8 cellular contexts compared by ENCODE assay signal in the genomic region with DNA sequence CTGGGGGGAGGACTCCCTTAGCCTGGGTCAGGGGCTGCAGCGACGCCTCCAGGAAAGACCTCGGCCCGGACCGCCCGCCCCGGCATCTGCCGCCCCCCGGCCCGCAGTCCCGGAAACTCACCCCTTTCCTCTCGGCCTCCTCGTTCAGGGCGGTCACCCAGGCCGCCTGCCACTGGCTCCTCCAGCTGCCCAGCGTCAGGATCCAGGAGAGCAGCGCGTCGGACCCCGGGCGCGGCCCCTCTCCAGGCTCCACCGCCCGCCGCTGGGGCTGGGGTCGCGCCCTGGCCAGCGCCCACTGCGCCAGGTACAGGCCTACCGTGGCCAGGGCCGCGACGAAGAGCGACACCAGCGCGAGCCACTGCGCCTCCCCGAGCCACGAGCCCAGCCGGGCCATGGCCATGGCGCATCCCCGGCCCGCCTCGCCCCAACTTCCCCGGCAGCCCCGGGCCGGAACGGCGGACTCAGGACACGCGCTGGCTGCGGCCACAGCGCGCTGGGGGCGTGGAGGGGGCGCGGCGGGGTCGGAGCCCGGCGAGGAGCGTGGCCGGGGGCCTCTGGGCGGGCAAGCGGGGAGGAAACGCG. TPM values are rescaled to one million over a fixed set of nuclear protein-coding genes. Genes with fewer than 3 reads are reported as not detected.
DNase-seq lines count a peak whose midpoint lies in the region; ATAC-seq and TF ChIP-seq lines count a peak whose summit lies in the region.

No MANE protein-coding gene starts in this region.

- no peak for TF ChIP-seq POLR2A in esophagus squamous epithelium (IDR thresholded peaks at IDR 0.05)

- DNase-seq in A673 (ENCODE audit: low spot score): no peak
- DNase-seq in Panc1 (ENCODE audit: low read depth, low spot score): no peak
- no peak for DNase-seq in esophagus squamous epithelium (lab: John Stamatoyannopoulos, UW)
- DNase-seq in neuronal stem cell (ENCODE audit: low spot score): no peak
- DNase-seq in HT-29 (ENCODE audit: low spot score): no peak
- no peak for DNase-seq in NCI-H526 treated with DMSO at 0.1 percent for 48 hours (lab: John Stamatoyannopoulos, UW)

- H3K4me2 ChIP-seq in neuronal stem cell (ENCODE audit: insufficient read depth, low read length, poor library complexity, severe bottlenecking): peak overlapping the region; percentile 91

- H3K36me3 ChIP-seq in A673 (ENCODE audit: insufficient read depth, low read length, poor library complexity, severe bottlenecking) (no peaks in the 10 kb centered on the region), Panc1 (ENCODE audit: control insufficient read depth, insufficient read depth, low read length) (no peaks in the 10 kb centered on the region), esophagus squamous epithelium (no peaks in the 10 kb centered on the region), neuronal stem cell (replicated peaks in 1 of 2; ENCODE audit: control insufficient read depth in 2 of 2, insufficient read depth in 2 of 2, low read length in 2 of 2) (no peaks in the 10 kb centered on the region)

- H3K9me3 ChIP-seq in A673 (ENCODE audit: low read depth, low read length, poor library complexity, severe bottlenecking) (no peaks in the 10 kb centered on the region), Panc1 (ENCODE audit: control insufficient read depth, insufficient read depth, low read depth, low read length) (no peaks in the 10 kb centered on the region), esophagus squamous epithelium (no peaks in the 10 kb centered on the region), neuronal stem cell (replicated peaks in 1 of 2; ENCODE audit: control insufficient read depth in 2 of 2, insufficient read depth in 1 of 2, low read depth in 1 of 2, low read length in 2 of 2) (peaks cover 0 to 8% of the 10 kb centered on the region in 2 donors)

- no peaks in the 10 kb centered on the region for H3K27me3 ChIP-seq in A673 (replicated peaks; ENCODE audit: insufficient read depth, low read depth, low read length, poor library complexity)
- H3K27me3 ChIP-seq in Panc1 (ENCODE audit: control insufficient read depth, insufficient read depth, low read length): no peaks in the 10 kb centered on the region
- H3K27me3 ChIP-seq in esophagus squamous epithelium: no peaks in the 10 kb centered on the region
- peaks cover 0 to 21% (median 2%) of the 10 kb centered on the region in 3 experiments for H3K27me3 ChIP-seq in neuronal stem cell (ENCODE audit: control insufficient read depth in 3 of 3, insufficient read depth in 3 of 3, low read depth in 1 of 3, low read length in 3 of 3)

- peak overlapping the region; percentile 90 for H2BK15ac ChIP-seq in neuronal stem cell (ENCODE audit: low read length)

- CTCF ChIA-PET in A673 (lab: Charles Lee) (no interaction called here), Panc1 (lab: Charles Lee) (no interaction called here)

- H3K4ac ChIP-seq in neuronal stem cell (ENCODE audit: low read length): no peak overlapping the region

- intact Hi-C loops in A673 (cut with micrococcal nuclease; ENCODE audit: unreplicated experiment) (no loop called here), Panc1 (cut with micrococcal nuclease; ENCODE audit: unreplicated experiment) (no loop called here), esophagus squamous epithelium (cut with DNase I) (no loop called here)

- peak overlapping the region; percentile 61 for H2BK120ac ChIP-seq in neuronal stem cell (ENCODE audit: low read depth, low read length)

- peak overlapping the region; percentile 42 for H2BK5ac ChIP-seq in neuronal stem cell (ENCODE audit: low read length)

- H3K18ac ChIP-seq in neuronal stem cell (ENCODE audit: low read length): peak overlapping the region; percentile 95

- peaks cover 10% of the 10 kb centered on the region for H3K79me1 ChIP-seq in neuronal stem cell (ENCODE audit: low read depth, low read length)

- peak overlapping the region; percentile 93 for H3K23ac ChIP-seq in neuronal stem cell (ENCODE audit: low read depth, low read length, poor library complexity)

- WGBS in esophagus squamous epithelium, 2 donors: 38% methylated on average over 2 of the region's 67 CpGs; no CpG with 5 or more reads in 1 of the 2 donors
- no CpG with 5 or more reads among the region's 67 CpGs for WGBS in neuronal stem cell (ENCODE audit: extremely low coverage in 2 of 2, insufficient read length in 2 of 2, insufficient replicate concordance in 1 of 2), 2 donors

- no TSS peak for BruUV-seq in A673 (replicated peaks; lab: Mats Ljungman, UMichigan)
- no TSS peak for BruUV-seq in Panc1 (replicated peaks; lab: Mats Ljungman, UMichigan)

- no peak overlapping the region for H4K8ac ChIP-seq in neuronal stem cell (ENCODE audit: low read depth, low read length)

- H3K4me3 ChIP-seq in A673 (ENCODE audit: low read depth, low read length, poor library complexity, severe bottlenecking) (peak overlapping the region; percentile 56), Panc1 (ENCODE audit: low read depth in 2 of 2, low read length in 2 of 2) (peak overlapping the region; percentile 60 to 65), esophagus squamous epithelium (peak overlapping the region; percentile 55 to 88 (median 77)), neuronal stem cell (ENCODE audit: low read length in 2 of 2) (peak overlapping the region; percentile 60 to 87)

- H3K14ac ChIP-seq in neuronal stem cell (ENCODE audit: low read length): peak overlapping the region; percentile 97

- peak overlapping the region; percentile 90 for H2AFZ ChIP-seq in neuronal stem cell (ENCODE audit: low read length)

- ATAC-seq in GM19324 (IDR thresholded peaks at IDR 0.05; ENCODE audit: low FRiP score, unreplicated experiment): peak; percentile 31
- peak; percentile 35 for ATAC-seq in Panc1
- no peak for ATAC-seq in GM19023 (IDR thresholded peaks at IDR 0.05; ENCODE audit: unreplicated experiment)

- peaks cover 19% of the 10 kb centered on the region for H3K4me1 ChIP-seq in A673 (ENCODE audit: insufficient read depth, low read length, poor library complexity, severe bottlenecking)
- H3K4me1 ChIP-seq in Panc1 (ENCODE audit: control insufficient read depth, insufficient read depth, low read length): peaks cover 22% of the 10 kb centered on the region
- H3K4me1 ChIP-seq in esophagus squamous epithelium: peaks cover 35 to 84% (median 37%) of the 10 kb centered on the region in 3 donors
- peaks cover 9 to 25% of the 10 kb centered on the region in 2 donors for H3K4me1 ChIP-seq in neuronal stem cell (ENCODE audit: control insufficient read depth in 2 of 2, insufficient read depth in 1 of 2, low read depth in 1 of 2, low read length in 2 of 2)

- no peak overlapping the region for H2AK5ac ChIP-seq in neuronal stem cell (ENCODE audit: low read depth, low read length)

- peak overlapping the region; percentile 94 for H3K9ac ChIP-seq in neuronal stem cell (ENCODE audit: low read depth, low read length, poor library complexity)

- no peak overlapping the region for H2BK12ac ChIP-seq in neuronal stem cell (ENCODE audit: low read length)

- TF ChIP-seq CTCF in A673 (conservative IDR thresholded peaks at IDR 0.05; ENCODE audit: low read depth, low read length) (no peak), Panc1 (IDR thresholded peaks at IDR 0.05) (no peak), esophagus squamous epithelium (IDR thresholded peaks at IDR 0.05) (no peak)

- no peak overlapping the region for H4K91ac ChIP-seq in neuronal stem cell (ENCODE audit: low read depth, low read length, poor library complexity)

- H3K27ac ChIP-seq in A673 (ENCODE audit: low read depth, low read length, poor library complexity, severe bottlenecking): peak overlapping the region; percentile 30
- peak overlapping the region; percentile 51; the same call in 1 of the 2 replicates for H3K27ac ChIP-seq in Panc1 (ENCODE audit: low read length)
- peak overlapping the region; percentile 79 to 91 (median 84) for H3K27ac ChIP-seq in esophagus squamous epithelium
- no peak overlapping the region for H3K27ac ChIP-seq in neuronal stem cell (replicated peaks; ENCODE audit: low read length)

- POLR2A ChIA-PET in A673 (lab: Charles Lee; ENCODE audit: low non-redundant PET): no interaction called here
- POLR2A ChIA-PET in Panc1 (lab: Charles Lee): no interaction called here

- in situ Hi-C loops in Panc1 (cut with HindIII; ENCODE audit: low pct_unique_long_range_greater_than_20kb, low sequenced_read_pairs): no loop called here

RNA-seq across cellular contexts. Expression of a gene that starts 0.5 kb away (rescaled TPM):
- total RNA-seq in A673 (2021) (9.2 and 10.8 TPM in 2 replicates), Panc1 (2021; ENCODE audit: unreplicated experiment) (14.0 TPM), esophagus squamous epithelium (10 to 100 TPM; 13.6 to 21.2 (median 15.6) TPM)
- 6.6 TPM for polyA plus RNA-seq in Panc1 (2012; ENCODE audit: insufficient read length)
- polyA plus RNA-seq in neuronal stem cell (2013, experiment 1 of 2): 9.9 TPM
- polyA plus RNA-seq in neuronal stem cell (2013, experiment 2 of 2): 10.7 TPM
- 10.6 and 17.9 TPM in 2 replicates for total RNA-seq in HT-29 (2014; rRNA removed; shearing (Covaris generic))

RNA-seq across cellular contexts. Expression of a gene that starts 56.8 kb away (rescaled TPM):
- 19.5 and 20.7 TPM in 2 replicates for total RNA-seq in A673 (2021)
- total RNA-seq in Panc1 (2021; ENCODE audit: unreplicated experiment): 17.9 TPM
- polyA plus RNA-seq in Panc1 (2012; ENCODE audit: insufficient read length): 5.7 TPM
- total RNA-seq in esophagus squamous epithelium: 10 to 100 TPM in 1 of 4 donors, 1 to 10 TPM in 3; 5.9 to 10.3 (median 7.8) TPM
- polyA plus RNA-seq in neuronal stem cell (2013, experiment 1 of 2): 11.2 TPM
- polyA plus RNA-seq in neuronal stem cell (2013, experiment 2 of 2): 11.2 TPM
- 7.5 and 11.8 TPM in 2 replicates for total RNA-seq in HT-29 (2014; rRNA removed; shearing (Covaris generic))
